4 cellular contexts compared by ENCODE assay signal in the genomic region with DNA sequence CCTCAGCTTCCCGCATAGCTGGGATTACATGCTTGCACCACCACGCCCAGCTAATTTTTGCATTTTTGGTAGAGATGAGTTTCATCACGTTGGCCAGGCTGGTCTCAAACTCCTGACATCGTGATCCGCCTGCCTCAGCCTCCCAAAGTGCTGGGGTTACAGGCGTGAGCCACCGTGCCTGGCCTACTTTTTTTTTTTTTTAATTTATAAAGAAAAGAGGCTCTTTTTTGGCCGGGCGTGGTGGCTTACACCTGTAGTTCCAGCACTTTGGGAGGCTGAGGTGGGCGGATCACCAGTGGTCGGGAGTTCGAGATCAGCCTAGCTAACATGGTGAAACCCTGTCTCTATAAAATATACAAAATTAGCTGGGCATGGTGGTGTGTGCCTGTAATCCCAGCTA. TPM values are rescaled to one million over a fixed set of nuclear protein-coding genes. Genes with fewer than 3 reads are reported as not detected.
"Had no signal": no experiment of that assay in that cellular context is flagged by ENCODE, and none has a peak within 500 bp of the region (broad histone marks: within the 10 kb centered on the region; RNA-seq: fewer than 3 reads in every experiment).

No MANE protein-coding gene starts in this region.

RNA-seq across cellular contexts. Expression of gene STAC2, which starts 24.3 kb away (rescaled TPM):
- total RNA-seq: HepG2, HT1080, IMR-90, K562 had no signal
